Comparison of ENCODE assay signal across 9 cellular contexts in the genomic region with DNA sequence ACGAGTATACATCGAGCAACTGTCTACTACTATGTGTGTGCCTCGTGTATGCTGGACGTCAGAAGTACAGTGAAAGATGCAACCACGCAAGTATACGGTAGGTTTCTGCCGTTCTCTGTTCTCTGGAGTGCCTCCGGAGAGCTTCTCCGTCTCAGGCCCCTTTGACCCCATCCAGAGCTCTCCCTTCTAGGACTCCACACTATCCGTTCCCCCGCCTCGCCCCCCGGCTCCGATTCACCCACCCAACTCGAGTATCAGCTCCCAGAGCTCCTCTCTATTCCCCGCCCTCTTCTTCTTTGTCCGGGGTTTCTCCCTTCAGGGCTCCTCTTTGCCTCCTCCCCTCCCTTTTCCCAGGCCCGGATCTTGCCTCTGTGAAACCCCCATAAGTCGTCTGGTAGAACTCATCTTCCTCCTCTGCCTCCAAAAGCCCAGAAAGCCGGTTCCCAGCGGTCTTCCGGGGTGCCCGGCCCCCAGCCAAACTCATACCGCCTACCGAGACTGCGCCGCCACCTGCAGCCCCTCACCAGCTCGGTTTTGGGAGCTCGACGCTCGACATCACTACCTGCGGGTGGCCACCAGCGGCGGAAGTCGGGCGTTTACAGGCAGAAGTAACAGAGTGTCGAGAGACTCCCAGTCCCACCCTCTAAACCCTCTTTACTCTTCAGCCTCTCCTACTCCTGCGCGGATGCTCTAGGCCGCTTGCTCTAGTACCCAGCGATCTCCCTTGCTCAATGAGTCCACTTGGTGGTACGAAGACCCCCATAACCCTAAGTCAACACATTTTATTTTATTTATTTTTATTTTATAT. TPM values are rescaled to one million over a fixed set of nuclear protein-coding genes. Genes with fewer than 3 reads are reported as not detected.
A peak's percentile ranks its signal among the peaks of the same experiment; 100 is the strongest.
DNase-seq lines count a peak whose midpoint lies in the region; ATAC-seq, FAIRE-seq and TF ChIP-seq lines count a peak whose summit lies in the region.
"Had no signal": no experiment of that assay in that cellular context is flagged by ENCODE, and none has a peak within 500 bp of the region (broad histone marks: within the 10 kb centered on the region; RNA-seq: fewer than 3 reads in every experiment).

A gene with protein sequence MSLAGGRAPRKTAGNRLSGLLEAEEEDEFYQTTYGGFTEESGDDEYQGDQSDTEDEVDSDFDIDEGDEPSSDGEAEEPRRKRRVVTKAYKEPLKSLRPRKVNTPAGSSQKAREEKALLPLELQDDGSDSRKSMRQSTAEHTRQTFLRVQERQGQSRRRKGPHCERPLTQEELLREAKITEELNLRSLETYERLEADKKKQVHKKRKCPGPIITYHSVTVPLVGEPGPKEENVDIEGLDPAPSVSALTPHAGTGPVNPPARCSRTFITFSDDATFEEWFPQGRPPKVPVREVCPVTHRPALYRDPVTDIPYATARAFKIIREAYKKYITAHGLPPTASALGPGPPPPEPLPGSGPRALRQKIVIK (minus strand): TSS at position 560 of the 808 bp plus-strand sequence. CDS start 76 bp downstream, at position 484.

- peak; percentile 95 for ATAC-seq in GM19372 (IDR thresholded peaks at IDR 0.05; ENCODE audit: low read depth, unreplicated experiment)
- ATAC-seq in HG03521 (IDR thresholded peaks at IDR 0.05; ENCODE audit: unreplicated experiment): peak; percentile 91
- peak; percentile 95 for ATAC-seq in HepG2

- no peaks in the 10 kb centered on the region for H3K9me3 ChIP-seq in HepG2 (ENCODE audit: low read length)

- peak in 1 of 2 experiments; percentile 44; a peak in 1 of 4 replicates for TF ChIP-seq EP300 in HepG2 (IDR thresholded peaks at IDR 0.05; ENCODE audit: low read depth in 2 of 2, low read length in 2 of 2)
- TF ChIP-seq EP300 in HepG2 (CRISPR knock-in tag; IDR thresholded peaks at IDR 0.05; ENCODE audit: borderline replicate concordance): no peak

- H3K9me3 Mint-ChIP-seq in dendritic cell treated with granulocyte-macrophage colony-stimulating factor and Interleukin-4, amounts not matched to agents 40 ng/mL and 50 ng/mL, for 4 days: no peaks in the 10 kb centered on the region

- peak within 1 kb of the TSS; percentile 93 for H3K4me2 ChIP-seq in HepG2 (ENCODE audit: low read depth, low read length)

- peaks cover 27% of the 10 kb centered on the region for H3K36me3 Mint-ChIP-seq in dendritic cell treated with granulocyte-macrophage colony-stimulating factor and Interleukin-4, amounts not matched to agents 40 ng/mL and 50 ng/mL, for 4 days (ENCODE audit: low read depth)

- peaks cover 42% of the 10 kb centered on the region for H3K4me1 ChIP-seq in HepG2 (ENCODE audit: insufficient read depth, low read length)

- POLR2A ChIA-PET in HepG2 (lab: Yijun Ruan, JAX): interaction anchor here (0.6 to 1.6 kb wide), 23 partner anchors 9 to 628 kb away, joined by 3 to 25 read pairs (median 5); partner anchors contain the start of genes CGN, LYSMD1, MINDY1 and PI4KB

- in situ Hi-C loops in HepG2 (cut with HindIII; ENCODE audit: extremely low pct_ligation_motif_present, low pct_unique_long_range_greater_than_20kb): no loop called here

- peak within 1 kb of the TSS; percentile 78 for H3K27ac ChIP-seq in HepG2 (ENCODE audit: extremely low read length, insufficient read depth, low read length)

- H3K9ac ChIP-seq in HepG2 (ENCODE audit: insufficient read depth, low read depth, low read length): peak within 1 kb of the TSS; percentile 76

- TF ChIP-seq RAD21 in HepG2 (CRISPR knock-in tag; IDR thresholded peaks at IDR 0.05): peak; percentile 14; the same call in 1 of the 2 replicates

- peak in 13 of 14 donors; percentile 33 to 85 (median 77) for DNase-seq in C1 segment of cervical spinal cord (lab: John Stamatoyannopoulos, UW)
- peak; percentile 92 for DNase-seq in NCI-H774 (lab: John Stamatoyannopoulos, UW)
- DNase-seq in activated CD4-positive, alpha-beta T cell treated with anti-CD3 and anti-CD28 coated beads, Interleukin-2, amount 50 U/mL, for 24 hours (ENCODE audit: low read depth in 1 of 2, low spot score in 1 of 2): peak; percentile 63 to 81
- DNase-seq in HepG2 (ENCODE audit: low spot score): peak; percentile 85
- peak; percentile 83 for DNase-seq in stimulated activated CD4-positive, alpha-beta T cell treated with anti-CD3 and anti-CD28 coated beads, Interleukin-4, amount 100 ng/mL, for 1 hour

- H3K36me3 ChIP-seq in HepG2 (replicated peaks in 1 of 2; ENCODE audit: control insufficient read depth in 1 of 2, insufficient read depth in 2 of 2, low read length in 2 of 2): peaks cover 2 to 7% of the 10 kb centered on the region in 2 experiments

- peak within 1 kb of the TSS; percentile 78 to 82 (median 81) for H3K4me3 ChIP-seq in HepG2 (replicated peaks in 1 of 3; ENCODE audit: insufficient read depth in 1 of 3, low read depth in 2 of 3, low read length in 3 of 3)

- peaks cover 2% of the 10 kb centered on the region for H3K27me3 Mint-ChIP-seq in dendritic cell treated with granulocyte-macrophage colony-stimulating factor and Interleukin-4, amounts not matched to agents 40 ng/mL and 50 ng/mL, for 4 days

- peak within 1 kb of the TSS; percentile 33 for H2AFZ ChIP-seq in HepG2 (ENCODE audit: low read length)

- no TSS peak for BruUV-seq in HepG2 (replicated peaks; lab: Mats Ljungman, UMichigan)

- H3K27me3 ChIP-seq in HepG2 (ENCODE audit: control insufficient read depth in 1 of 2, insufficient read depth in 2 of 2, low read length in 2 of 2): no peaks in the 10 kb centered on the region

- peak; percentile 51 for TF ChIP-seq CTCF in HepG2 (CRISPR knock-in tag; IDR thresholded peaks at IDR 0.05)

- WGBS in HepG2 (ENCODE audit: low lambda C conversion rate): 1% methylated on average over 42 of the region's 42 CpGs

- CTCF ChIA-PET in HepG2 (lab: Yijun Ruan, JAX; ENCODE audit: low intra/inter-chr PET ratio, low total read pairs): no interaction called here

- H3K4me1 Mint-ChIP-seq in dendritic cell treated with granulocyte-macrophage colony-stimulating factor and Interleukin-4, amounts not matched to agents 40 ng/mL and 50 ng/mL, for 4 days (ENCODE audit: low read depth): peaks cover 24% of the 10 kb centered on the region

- H4K20me1 ChIP-seq in HepG2 (ENCODE audit: insufficient read depth, low read length): no peaks in the 10 kb centered on the region

- peak within 1 kb of the TSS; percentile 92 for H3K27ac Mint-ChIP-seq in dendritic cell treated with granulocyte-macrophage colony-stimulating factor and Interleukin-4, amounts not matched to agents 40 ng/mL and 50 ng/mL, for 4 days

- peak; percentile 47 for FAIRE-seq in HepG2 (lab: Jason Lieb, UNC)
- FAIRE-seq: islet of Langerhans had no signal

- peak in 1 of 2 experiments; percentile 91 for TF ChIP-seq POLR2A in HepG2 (IDR thresholded peaks at IDR 0.05; ENCODE audit: insufficient read depth in 1 of 2, low read depth in 2 of 2, low read length in 2 of 2)

- peaks cover 15% of the 10 kb centered on the region for H3K79me2 ChIP-seq in HepG2 (ENCODE audit: insufficient read depth, low read length)

- H3K4me3 Mint-ChIP-seq in dendritic cell treated with granulocyte-macrophage colony-stimulating factor and Interleukin-4, amounts not matched to agents 40 ng/mL and 50 ng/mL, for 4 days: peak within 1 kb of the TSS; percentile 94

- intact Hi-C loops in dendritic cell treated with granulocyte-macrophage colony-stimulating factor and Interleukin-4, amounts not matched to agents 40 ng/mL and 50 ng/mL, for 4 days (cut with micrococcal nuclease): no loop called here
- intact Hi-C loops in HepG2 (cut with micrococcal nuclease; ENCODE audit: unreplicated experiment): no loop called here

TF ChIP-seq in HepG2, 621 proteins besides CTCF, POLR2A, EP300 and RAD21 (continues in another document):
- TF ChIP-seq ZNF460 (CRISPR knock-in tag; IDR thresholded peaks at IDR 0.05; ENCODE audit: borderline replicate concordance) (no peak), ZMYM3 (CRISPR knock-in tag; IDR thresholded peaks at IDR 0.05) (peak; percentile 74; the same call in 1 of the 2 replicates), NFRKB (IDR thresholded peaks at IDR 0.05) (no peak)
- TF ChIP-seq, protein P1, sequence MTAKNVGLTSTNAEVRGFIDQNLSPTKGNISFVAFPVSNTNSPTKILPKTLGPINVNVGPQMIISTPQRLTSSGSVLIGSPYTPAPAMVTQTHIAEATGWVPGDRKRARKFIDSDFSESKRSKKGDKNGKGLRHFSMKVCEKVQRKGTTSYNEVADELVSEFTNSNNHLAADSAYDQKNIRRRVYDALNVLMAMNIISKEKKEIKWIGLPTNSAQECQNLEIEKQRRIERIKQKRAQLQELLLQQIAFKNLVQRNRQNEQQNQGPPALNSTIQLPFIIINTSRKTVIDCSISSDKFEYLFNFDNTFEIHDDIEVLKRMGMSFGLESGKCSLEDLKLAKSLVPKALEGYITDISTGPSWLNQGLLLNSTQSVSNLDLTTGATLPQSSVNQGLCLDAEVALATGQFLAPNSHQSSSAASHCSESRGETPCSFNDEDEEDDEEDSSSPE (CRISPR knock-in tag; IDR thresholded peaks at IDR 0.05): peak; percentile 63

RNA-seq across cellular contexts. Expression of the gene that starts here (rescaled TPM):
- 34.5 TPM in 2 replicates for total RNA-seq in HepG2 (2016; rRNA removed; fragmentation: Illumina TruSeq; extraction: Trizol)
- total RNA-seq in HepG2 (2016; cell fraction: cytosol; rRNA removed; fragmentation: Illumina TruSeq; extraction: Trizol; ENCODE audit: low read depth): 17.0 and 18.0 TPM in 2 replicates
- 33.4 and 34.2 TPM in 2 replicates for total RNA-seq in HepG2 (2016; cell fraction: insoluble cytoplasmic fraction; rRNA removed; fragmentation: Illumina TruSeq; extraction: Trizol)
- 15.1 and 19.6 TPM in 2 replicates for total RNA-seq in HepG2 (2016; cell fraction: membrane; rRNA removed; fragmentation: Illumina TruSeq; extraction: Trizol)
- total RNA-seq in HepG2 (2016; cell fraction: nucleus; rRNA removed; fragmentation: Illumina TruSeq; extraction: Trizol): 13.0 and 14.7 TPM in 2 replicates
- 33.7 and 39.1 TPM in 2 replicates for polyA plus RNA-seq in HepG2 (2011; rRNA removed)
- polyA plus RNA-seq in HepG2 (2011; cell fraction: cytosol; rRNA removed): 30.9 and 35.1 TPM in 2 replicates
- polyA plus RNA-seq in HepG2 (2011; cell fraction: nucleus; rRNA removed): 12.7 and 13.3 TPM in 2 replicates
- 22.4 and 26.3 TPM in 2 replicates for polyA plus RNA-seq in HepG2 (2012)
- 7.0 and 9.1 TPM in 2 replicates for polyA plus RNA-seq in HepG2 (2016; cell fraction: cytosol; fragmentation: Illumina TruSeq; extraction: Trizol; ENCODE audit: low read depth)
- 38.7 and 41.1 TPM in 2 replicates for polyA plus RNA-seq in HepG2 (2016; cell fraction: insoluble cytoplasmic fraction; fragmentation: Illumina TruSeq; extraction: Trizol; ENCODE audit: low read depth)
- 8.2 and 8.8 TPM in 2 replicates for polyA plus RNA-seq in HepG2 (2016; cell fraction: membrane; fragmentation: Illumina TruSeq; extraction: Trizol; ENCODE audit: low read depth)
- polyA plus RNA-seq in HepG2 (2016; cell fraction: nucleus; fragmentation: Illumina TruSeq; extraction: Trizol; ENCODE audit: insufficient read depth, low read depth): 19.8 and 20.7 TPM in 2 replicates
- 15.9 and 56.9 TPM in 2 replicates for polyA minus RNA-seq in HepG2 (2011; rRNA and poly(A)+ RNA removed; ENCODE audit: low replicate concordance)
- 11.4 and 14.2 TPM in 2 replicates for polyA minus RNA-seq in HepG2 (2011; cell fraction: cytosol; rRNA and poly(A)+ RNA removed)
- polyA minus RNA-seq in HepG2 (2011; cell fraction: nucleus; rRNA and poly(A)+ RNA removed): 6.8 and 10.7 TPM in 2 replicates

Comparison
In these comparisons a context has a peak if more than half of its experiments do, and no peak if none do; other contexts are left out.
1. Peak in every context shown above with its lines: DNase-seq, ATAC-seq, H3K4me3 ChIP-seq and H3K27ac ChIP-seq.